15 cellular contexts compared by ENCODE assay signal in the genomic region with DNA sequence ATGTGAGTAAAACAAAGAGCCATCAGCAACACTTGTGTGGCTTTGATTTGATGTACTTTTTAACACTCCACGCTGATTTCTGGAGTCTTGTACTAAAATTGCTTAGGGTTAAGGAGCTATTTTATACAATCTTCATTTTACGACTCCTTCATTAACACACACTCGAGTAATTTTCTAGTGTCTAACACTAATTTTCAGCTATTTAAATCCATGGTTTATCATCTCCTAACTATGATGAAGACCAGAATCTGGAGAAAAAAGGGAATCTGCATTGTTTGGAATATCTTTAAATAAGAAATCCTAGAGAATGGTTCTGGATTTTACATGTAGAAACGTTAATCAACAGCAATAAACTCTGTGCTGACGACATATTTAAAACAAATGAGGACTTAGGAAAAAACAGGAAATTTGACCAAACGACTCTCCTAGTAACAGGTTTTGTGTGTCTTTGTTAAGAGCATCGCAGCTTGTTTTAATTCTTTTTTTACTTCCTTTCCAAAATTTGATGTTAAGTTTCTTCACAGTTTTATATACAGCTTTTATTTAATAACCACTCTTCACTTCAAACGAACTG.
DNase-seq lines count a peak whose midpoint lies in the region; ATAC-seq and TF ChIP-seq lines count a peak whose summit lies in the region.
"Had no signal": no experiment of that assay in that cellular context is flagged by ENCODE, and none has a peak within 500 bp of the region (broad histone marks: within the 10 kb centered on the region; RNA-seq: fewer than 3 reads in every experiment).

No MANE protein-coding gene starts in this region.

- no peak overlapping the region for H3K4me2 ChIP-seq in trophoblast cell (ENCODE audit: low read length)

- WGBS in stomach, 5 donors: 52 to 66% (median 63%) methylated on average over 8 of the region's 8 CpGs
- WGBS in trophoblast cell (ENCODE audit: extremely low coverage, insufficient coverage, insufficient read length): no CpG with 5 or more reads among the region's 8 CpGs

- no peak overlapping the region for H3K4me3 Mint-ChIP-seq in mesothelial cell of epicardium
- no peak overlapping the region for H3K4me3 Mint-ChIP-seq in stimulated activated naive B cell treated with anti-CD40 and anti-IgM and Interleukin-4, amounts not matched to agents 10 μg/mL and 1 μg/mL and 100 μg/mL, for 72 hours
- H3K4me3 Mint-ChIP-seq: CD4-positive, alpha-beta T cell had no signal

- peaks cover 56% of the 10 kb centered on the region for H3K4me1 Mint-ChIP-seq in mesothelial cell of epicardium
- H3K4me1 Mint-ChIP-seq in stimulated activated naive B cell treated with anti-CD40 and anti-IgM and Interleukin-4, amounts not matched to agents 10 μg/mL and 1 μg/mL and 100 μg/mL, for 72 hours: peaks cover 23 to 25% of the 10 kb centered on the region in 2 donors

- H3K23ac ChIP-seq in trophoblast cell (ENCODE audit: low read length): no peak overlapping the region

- H3K18ac ChIP-seq in trophoblast cell (ENCODE audit: low read length): no peak overlapping the region

- no peaks in the 10 kb centered on the region for H3K27me3 Mint-ChIP-seq in mesothelial cell of epicardium (ENCODE audit: low read depth)
- peaks cover 0 to 9% of the 10 kb centered on the region in 2 donors for H3K27me3 Mint-ChIP-seq in stimulated activated naive B cell treated with anti-CD40 and anti-IgM and Interleukin-4, amounts not matched to agents 10 μg/mL and 1 μg/mL and 100 μg/mL, for 72 hours
- H3K27me3 Mint-ChIP-seq: CD4-positive, alpha-beta T cell had no signal

- no peak overlapping the region for H3K4me3 ChIP-seq in stomach
- no peak overlapping the region for H3K4me3 ChIP-seq in trophoblast cell (ENCODE audit: low read depth, low read length)

- H4K8ac ChIP-seq in trophoblast cell (ENCODE audit: low read depth, low read length): no peak overlapping the region

- peaks cover 19% of the 10 kb centered on the region for H3K79me1 ChIP-seq in trophoblast cell (ENCODE audit: low read length)

- no peak overlapping the region for H3K14ac ChIP-seq in trophoblast cell (ENCODE audit: low read length)

- H2BK12ac ChIP-seq in trophoblast cell (ENCODE audit: low read length): no peak overlapping the region

- H2AFZ ChIP-seq in trophoblast cell (ENCODE audit: insufficient read depth, low read length, poor library complexity): no peak overlapping the region

- TF ChIP-seq EP300 in stomach (IDR thresholded peaks at IDR 0.05): no peak

- peak overlapping the region in 4 of 5 donors; percentile 86 to 91 (median 88) for H3K27ac ChIP-seq in stomach
- no peak overlapping the region for H3K27ac ChIP-seq in trophoblast cell (ENCODE audit: low read depth, low read length)

- intact Hi-C loops in stomach (cut with DNase I; ENCODE audit: low total_unique reads): no loop called here

- peak; percentile 38 for DNase-seq in M059J (ENCODE audit: low read depth)
- DNase-seq in dermis microvascular lymphatic vessel endothelial cell (ENCODE audit: low read depth in 2 of 2): peak; percentile 67 to 68
- DNase-seq in mesothelial cell of epicardium (ENCODE audit: low spot score in 2 of 2, unreplicated experiment in 2 of 2): no peak
- no peak for DNase-seq in stomach
- no peak for DNase-seq in stimulated activated naive B cell treated with anti-CD40 and anti-IgM and Interleukin-4, amounts not matched to agents 10 μg/mL and 1 μg/mL and 100 μg/mL, for 72 hours
- DNase-seq in cerebellum (ENCODE audit: low spot score): no peak
- no peak for DNase-seq in putamen (ENCODE audit: low spot score)
- no peak for DNase-seq in trophoblast cell
- DNase-seq: activated CD4-positive, CD25-positive, alpha-beta regulatory T cell treated with anti-CD3 and anti-CD28 coated beads, Interleukin-2, amount 50 U/mL, for 72 hours; activated T-cell treated with anti-CD3 and anti-CD28 coated beads, Interleukin-2, amount 50 U/mL, for 1 hour; anterior cingulate cortex; CD4-positive, alpha-beta T cell; KBM-7; NK-92 treated with Interleukin-12 subunit alpha and Interleukin-12 subunit beta, amount 100 ng/mL, for 24 hours; stimulated activated CD4-positive, alpha-beta T cell treated with anti-CD3 and anti-CD28 coated beads, Interleukin-2, amount 100 ng/mL, for 24 hours had no signal

- H3K4me1 ChIP-seq in stomach (peaks cover 24 to 84% (median 50%) of the 10 kb centered on the region in 4 donors), trophoblast cell (ENCODE audit: control insufficient read depth in 1 of 2, insufficient read depth in 2 of 2, low read length in 2 of 2) (peaks cover 17 to 30% of the 10 kb centered on the region in 2 experiments)

- no peaks in the 10 kb centered on the region for H3K79me2 ChIP-seq in trophoblast cell (ENCODE audit: control insufficient read depth, insufficient read depth, low read length, poor library complexity)

- H3K4ac ChIP-seq in trophoblast cell (ENCODE audit: low read depth, low read length): no peak overlapping the region

- H3K9ac ChIP-seq in trophoblast cell (ENCODE audit: low read length): no peak overlapping the region

- no peak overlapping the region for H4K91ac ChIP-seq in trophoblast cell (ENCODE audit: low read depth, low read length)

- ATAC-seq in stimulated activated naive B cell treated with anti-CD40 and anti-IgM and Interleukin-4, amounts not matched to agents 10 μg/mL and 1 μg/mL and 100 μg/mL, for 72 hours (replicated peaks): no peak

- TF ChIP-seq POLR2A in stomach (IDR thresholded peaks at IDR 0.05): no peak

- H2BK120ac ChIP-seq in trophoblast cell (ENCODE audit: insufficient read depth, low read length, poor library complexity): no peak overlapping the region

- peaks cover under 1% of the 10 kb centered on the region for H3K9me3 Mint-ChIP-seq in mesothelial cell of epicardium
- H3K9me3 Mint-ChIP-seq in stimulated activated naive B cell treated with anti-CD40 and anti-IgM and Interleukin-4, amounts not matched to agents 10 μg/mL and 1 μg/mL and 100 μg/mL, for 72 hours: no peaks in the 10 kb centered on the region
- H3K9me3 Mint-ChIP-seq: CD4-positive, alpha-beta T cell had no signal

- H3K27me3 ChIP-seq in stomach (no peaks in the 10 kb centered on the region), trophoblast cell (ENCODE audit: insufficient read depth, low read length) (no peaks in the 10 kb centered on the region)

- H2BK5ac ChIP-seq in trophoblast cell (ENCODE audit: low read depth, low read length, poor library complexity): no peak overlapping the region

- H3K36me3 Mint-ChIP-seq in mesothelial cell of epicardium: no peaks in the 10 kb centered on the region
- H3K36me3 Mint-ChIP-seq in stimulated activated naive B cell treated with anti-CD40 and anti-IgM and Interleukin-4, amounts not matched to agents 10 μg/mL and 1 μg/mL and 100 μg/mL, for 72 hours: peaks cover 4 to 9% of the 10 kb centered on the region in 2 donors

- H3K9me3 ChIP-seq in stomach (no peaks in the 10 kb centered on the region), trophoblast cell (ENCODE audit: insufficient read depth, low read depth, low read length) (no peaks in the 10 kb centered on the region)

- no peak overlapping the region for H2AK5ac ChIP-seq in trophoblast cell (ENCODE audit: low read length)

- TF ChIP-seq CTCF in mesothelial cell of epicardium (IDR thresholded peaks at IDR 0.05; ENCODE audit: unreplicated experiment) (no peak), stomach (IDR thresholded peaks at IDR 0.05) (no peak)

- peak overlapping the region; percentile 96 for H3K27ac Mint-ChIP-seq in mesothelial cell of epicardium
- no peak overlapping the region for H3K27ac Mint-ChIP-seq in stimulated activated naive B cell treated with anti-CD40 and anti-IgM and Interleukin-4, amounts not matched to agents 10 μg/mL and 1 μg/mL and 100 μg/mL, for 72 hours
- H3K27ac Mint-ChIP-seq: CD4-positive, alpha-beta T cell had no signal

- H4K12ac ChIP-seq in trophoblast cell (ENCODE audit: low read depth, low read length): no peak overlapping the region

- no peaks in the 10 kb centered on the region for H3K36me3 ChIP-seq in stomach
- H3K36me3 ChIP-seq in trophoblast cell (ENCODE audit: control insufficient read depth in 1 of 2, insufficient read depth in 2 of 2, low read length in 2 of 2): no peaks in the 10 kb centered on the region

Comparison
In these comparisons a context has a peak if more than half of its experiments do, and no peak if none do; other contexts are left out.
1. DNase-seq: peak in M059J (single experiment) and dermis microvascular lymphatic vessel endothelial cell (2 of 2); none in mesothelial cell of epicardium (0 of 2), stomach (single experiment), stimulated activated naive B cell treated with anti-CD40 and anti-IgM and Interleukin-4, amounts not matched to agents 10 μg/mL and 1 μg/mL and 100 μg/mL, for 72 hours (single experiment), cerebellum (single experiment), putamen (single experiment) and trophoblast cell (0 of 2).